Comparison of ENCODE assay signal across 14 cellular contexts in the genomic region with DNA sequence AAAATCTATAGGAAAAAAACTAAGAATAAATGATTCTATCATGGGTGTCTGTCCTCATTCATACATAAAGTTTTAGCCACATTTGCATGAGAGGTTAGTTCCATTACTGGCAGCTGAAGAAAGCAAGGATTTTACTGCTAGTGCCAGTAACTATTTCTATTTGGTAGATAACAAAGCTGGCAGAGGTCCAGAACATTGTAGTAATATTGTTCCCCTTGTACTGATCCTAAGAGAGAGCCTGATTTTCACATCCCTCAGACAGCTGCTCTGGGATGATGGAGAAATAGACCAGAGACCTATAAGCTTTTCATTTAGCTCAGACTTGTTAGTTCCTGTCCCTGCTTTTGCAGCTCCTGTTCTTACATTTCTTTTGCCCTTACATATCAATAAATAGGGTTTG.
"Had no signal": no experiment of that assay in that cellular context is flagged by ENCODE, and none has a peak within 500 bp of the region (broad histone marks: within the 10 kb centered on the region; RNA-seq: fewer than 3 reads in every experiment).

No MANE protein-coding gene starts in this region.

- H3K36me3 ChIP-seq: adrenal gland, gastroesophageal sphincter, heart left ventricle, lower lobe of right lung, tibial nerve had no signal

- ATAC-seq: activated naive CD4-positive, alpha-beta T cell treated with anti-CD3 and anti-CD28 coated beads, Interleukin-2, amount 50 U/mL, for 72 hours; activated T-cell treated with anti-CD3 and anti-CD28 coated beads, Interleukin-2, amount 50 U/mL, for 72 hours; gastroesophageal sphincter; lower lobe of right lung had no signal

- H3K27ac Mint-ChIP-seq: activated naive CD4-positive, alpha-beta T cell treated with anti-CD3 and anti-CD28 coated beads, Interleukin-2, amount 50 U/mL, for 72 hours; activated T-cell treated with anti-CD3 and anti-CD28 coated beads, Interleukin-2, amount 50 U/mL, for 72 hours; stimulated activated naive CD8-positive, alpha-beta T cell treated with anti-CD3 and anti-CD28 coated beads, Interleukin-15, Interleukin-2, amounts not matched to agents 100 ng/mL and 50 ng/mL, for 24 hours had no signal

- H3K9me3 Mint-ChIP-seq: activated naive CD4-positive, alpha-beta T cell treated with anti-CD3 and anti-CD28 coated beads, Interleukin-2, amount 50 U/mL, for 72 hours; activated T-cell treated with anti-CD3 and anti-CD28 coated beads, Interleukin-2, amount 50 U/mL, for 72 hours; stimulated activated naive CD8-positive, alpha-beta T cell treated with anti-CD3 and anti-CD28 coated beads, Interleukin-15, Interleukin-2, amounts not matched to agents 100 ng/mL and 50 ng/mL, for 24 hours had no signal

- H3K36me3 Mint-ChIP-seq: activated naive CD4-positive, alpha-beta T cell treated with anti-CD3 and anti-CD28 coated beads, Interleukin-2, amount 50 U/mL, for 72 hours had no signal

- DNase-seq: activated CD4-positive, alpha-beta T cell treated with anti-CD3 and anti-CD28 coated beads, Interleukin-2, amount 50 U/mL, for 1 hour; activated CD8-positive, alpha-beta memory T cell treated with anti-CD3 and anti-CD28 coated beads for 24 hours; activated CD8-positive, alpha-beta memory T cell treated with anti-CD3 and anti-CD28 coated beads, Interleukin-2, amount 50 U/mL, for 48 hours; activated effector memory CD4-positive, alpha-beta T cell treated with anti-CD3 and anti-CD28 coated beads, Interleukin-2, amount 50 U/mL, for 16 hours; activated T-cell treated with anti-CD3 and anti-CD28 coated beads, Interleukin-2, amount 50 U/mL, for 72 hours; central memory CD4-positive, alpha-beta T cell; lower lobe of right lung; occipital lobe had no signal

- H3K27ac ChIP-seq: adrenal gland, gastroesophageal sphincter, heart left ventricle, lower lobe of right lung, tibial nerve had no signal

- H3K4me1 ChIP-seq: adrenal gland, gastroesophageal sphincter, lower lobe of right lung, tibial nerve had no signal

- H3K4me3 Mint-ChIP-seq: activated T-cell treated with anti-CD3 and anti-CD28 coated beads, Interleukin-2, amount 50 U/mL, for 72 hours; stimulated activated naive CD8-positive, alpha-beta T cell treated with anti-CD3 and anti-CD28 coated beads, Interleukin-15, Interleukin-2, amounts not matched to agents 100 ng/mL and 50 ng/mL, for 24 hours had no signal

- H3K4me3 ChIP-seq: adrenal gland, gastroesophageal sphincter, heart left ventricle, lower lobe of right lung, tibial nerve had no signal

- H3K9me3 ChIP-seq: adrenal gland, gastroesophageal sphincter, heart left ventricle, lower lobe of right lung, tibial nerve had no signal

- H3K27me3 ChIP-seq: adrenal gland, gastroesophageal sphincter, heart left ventricle, tibial nerve had no signal
